Comparison of ENCODE assay signal across 8 cellular contexts in the genomic region with DNA sequence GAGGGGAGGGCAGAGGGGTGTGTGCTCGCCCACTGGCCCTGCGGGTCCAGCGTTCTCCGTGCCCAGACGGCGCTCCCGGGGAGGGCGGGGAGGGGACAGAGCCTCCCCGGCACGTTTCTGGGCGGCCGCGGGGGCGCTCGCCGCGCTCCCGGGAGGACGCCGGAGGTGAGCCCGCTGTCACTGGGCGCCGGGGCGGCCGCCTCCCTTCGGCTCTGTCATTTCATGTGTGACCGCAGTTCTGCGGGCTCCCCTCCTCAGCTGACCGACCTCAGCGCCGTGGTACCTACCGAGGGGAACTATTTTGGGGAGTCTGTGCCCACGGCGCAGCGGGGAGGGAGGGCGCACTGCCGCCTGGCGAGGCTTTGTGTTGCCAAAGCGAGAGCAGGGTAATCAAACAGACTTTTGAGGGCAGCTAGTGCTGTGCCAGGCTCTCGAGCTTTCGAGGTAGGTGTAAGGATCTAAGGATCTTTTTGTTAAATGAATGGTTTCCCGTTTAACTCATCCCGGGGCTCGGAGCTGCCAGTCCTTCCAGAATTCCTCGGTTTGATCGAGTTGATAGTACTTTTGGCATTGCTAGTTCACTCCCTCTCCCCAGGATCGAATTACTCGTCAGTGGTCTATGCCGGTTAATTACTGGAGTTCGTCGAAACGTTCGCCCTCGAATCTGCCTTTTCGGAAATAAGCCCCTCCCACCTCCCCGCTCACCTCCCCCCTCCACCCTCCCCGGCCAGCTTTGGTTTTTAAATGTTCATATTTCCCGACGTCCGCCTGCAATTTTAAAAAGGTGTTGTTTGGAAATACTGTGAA. TPM values are rescaled to one million over a fixed set of nuclear protein-coding genes. Genes with fewer than 3 reads are reported as not detected.
DNase-seq lines count a peak whose midpoint lies in the region; ATAC-seq, FAIRE-seq and TF ChIP-seq lines count a peak whose summit lies in the region.

No MANE protein-coding gene starts in this region.

- DNase-seq in Caco-2 = peak; percentile 73 to 84
- peak; percentile 20 to 62 for DNase-seq in HL-60 (ENCODE audit: low read depth in 1 of 2, low spot score in 1 of 2)
- no peak for DNase-seq in RWPE2 (ENCODE audit: low spot score)
- DNase-seq in Right ventricle myocardium superior = peak; percentile 76
- peak; percentile 40 to 85 (median 63) for DNase-seq in pancreas
- peak; percentile 85 for DNase-seq in upper lobe of right lung

- H3K27ac Mint-ChIP-seq in Caco-2 (ENCODE audit: unreplicated experiment) = peak overlapping the region; percentile 99
- H3K27ac Mint-ChIP-seq in activated naive CD8-positive, alpha-beta T cell = peak overlapping the region; percentile 96

- H3K27me3 Mint-ChIP-seq in Caco-2 (ENCODE audit: insufficient read depth, unreplicated experiment) = no peaks in the 10 kb centered on the region
- no peaks in the 10 kb centered on the region for H3K27me3 Mint-ChIP-seq in activated naive CD8-positive, alpha-beta T cell

- FAIRE-seq in pancreas (lab: Jason Lieb, UNC) = no peak

- TF ChIP-seq CTCF in Caco-2 (IDR thresholded peaks at IDR 0.05; ENCODE audit: insufficient read depth in 1 of 2, low read depth in 1 of 2, low read length in 1 of 2, severe bottlenecking in 1 of 2, unreplicated experiment in 1 of 2) (peak; percentile 14 to 16), HL-60 (IDR thresholded peaks at IDR 0.05; ENCODE audit: insufficient read depth, low read length) (no peak), RWPE2 (IDR thresholded peaks at IDR 0.05; ENCODE audit: poor library complexity, severe bottlenecking) (peak; percentile 38), pancreas (IDR thresholded peaks at IDR 0.05) (no peak), upper lobe of right lung (IDR thresholded peaks at IDR 0.05) (peak; percentile 28)

- BruUV-seq in Caco-2 (replicated peaks; lab: Mats Ljungman, UMichigan) = TSS peak; percentile 77

- CTCF ChIA-PET in Caco-2 (lab: Charles Lee) = interaction anchor here (0.6 to 2.4 kb wide), 11 partner anchors 31 to 1102 kb away, joined by 3 to 16 read pairs (median 4); no protein-coding TSS in a partner anchor

- POLR2A ChIA-PET in Caco-2 (lab: Charles Lee) = interaction anchor here (0.6 to 2.1 kb wide), 9 partner anchors 31 to 1124 kb away, joined by 3 to 12 read pairs (median 6); no protein-coding TSS in a partner anchor

- WGBS in pancreas, 2 donors = 0 to 1% methylated on average over 57 to 60 of the region's 60 CpGs

- H3K4me1 Mint-ChIP-seq in Caco-2 (ENCODE audit: low read depth, unreplicated experiment) = peaks cover 34% of the 10 kb centered on the region
- peaks cover 47% of the 10 kb centered on the region for H3K4me1 Mint-ChIP-seq in activated naive CD8-positive, alpha-beta T cell (ENCODE audit: low read depth)

- H3K27ac ChIP-seq in HL-60 (replicated peaks) (no peak overlapping the region), RWPE2 (ENCODE audit: poor library complexity, severe bottlenecking) (peak overlapping the region; percentile 96), pancreas (peak overlapping the region; percentile 88 to 99 (median 93)), upper lobe of right lung (peak overlapping the region; percentile 97)

- H3K36me3 ChIP-seq in Caco-2 (ENCODE audit: control insufficient read depth, insufficient read depth, low read length) = peaks cover 6% of the 10 kb centered on the region; the same call in 1 of the 2 replicates
- peaks cover 7% of the 10 kb centered on the region for H3K36me3 ChIP-seq in RWPE2 (ENCODE audit: low read depth)
- no peaks in the 10 kb centered on the region for H3K36me3 ChIP-seq in pancreas
- no peaks in the 10 kb centered on the region for H3K36me3 ChIP-seq in upper lobe of right lung

- no peaks in the 10 kb centered on the region for H3K9me3 Mint-ChIP-seq in Caco-2 (ENCODE audit: unreplicated experiment)
- H3K9me3 Mint-ChIP-seq in activated naive CD8-positive, alpha-beta T cell (ENCODE audit: low read depth) = no peaks in the 10 kb centered on the region

- intact Hi-C loops in Caco-2 (cut with micrococcal nuclease; ENCODE audit: unreplicated experiment) = loop anchor here (1.0 to 2.0 kb wide), 5 partner anchors 34 to 146 kb away; no protein-coding TSS in a partner anchor
- intact Hi-C loops in Right ventricle myocardium superior (cut with DNase I) = loop anchor here (10.0 kb wide), 1 partner anchor 91 kb away; no protein-coding TSS in a partner anchor
- intact Hi-C loops in pancreas (cut with DNase I) = no loop called here
- intact Hi-C loops in upper lobe of right lung (cut with DNase I) = no loop called here

- peak overlapping the region; percentile 97 for H3K4me3 ChIP-seq in Caco-2 (ENCODE audit: low read depth, low read length)
- peak overlapping the region; percentile 76 for H3K4me3 ChIP-seq in HL-60 (replicated peaks; ENCODE audit: insufficient read depth, low read length)
- H3K4me3 ChIP-seq in RWPE2 (ENCODE audit: severe bottlenecking) = peak overlapping the region; percentile 81
- H3K4me3 ChIP-seq in pancreas = peak overlapping the region; percentile 47 to 78 (median 70)
- H3K4me3 ChIP-seq in upper lobe of right lung = peak overlapping the region; percentile 89

- no peaks in the 10 kb centered on the region for H3K27me3 ChIP-seq in Caco-2 (replicated peaks; ENCODE audit: control insufficient read depth, insufficient read depth, low read length)
- peaks cover 5% of the 10 kb centered on the region for H3K27me3 ChIP-seq in HL-60 (ENCODE audit: insufficient read depth, poor library complexity, severe bottlenecking)
- H3K27me3 ChIP-seq in RWPE2 (ENCODE audit: insufficient read depth, poor library complexity, severe bottlenecking) = no peaks in the 10 kb centered on the region
- no peaks in the 10 kb centered on the region for H3K27me3 ChIP-seq in pancreas
- H3K27me3 ChIP-seq in upper lobe of right lung = no peaks in the 10 kb centered on the region

- ATAC-seq in GM19467 (IDR thresholded peaks at IDR 0.05; ENCODE audit: unreplicated experiment) (peak; percentile 44), RWPE2 (ENCODE audit: low read depth) (peak; percentile 43), Right ventricle myocardium superior (ENCODE audit: poor library complexity) (peak; percentile 76), pancreas (peak; percentile 66 to 73 (median 72)), upper lobe of right lung (peak; percentile 79)

- H3K4me1 ChIP-seq in Caco-2 (peaks cover 57% of the 10 kb centered on the region), RWPE2 (ENCODE audit: insufficient read depth, poor library complexity, severe bottlenecking) (peaks cover 28% of the 10 kb centered on the region), pancreas (peaks cover 11 to 27% (median 19%) of the 10 kb centered on the region in 3 donors), upper lobe of right lung (peaks cover 22% of the 10 kb centered on the region)

- peaks cover 80% of the 10 kb centered on the region for H3K36me3 Mint-ChIP-seq in Caco-2 (ENCODE audit: insufficient read depth, unreplicated experiment)
- peaks cover 4% of the 10 kb centered on the region for H3K36me3 Mint-ChIP-seq in activated naive CD8-positive, alpha-beta T cell

- H3K9me3 ChIP-seq in Caco-2 (no peaks in the 10 kb centered on the region), RWPE2 (ENCODE audit: severe bottlenecking) (no peaks in the 10 kb centered on the region), pancreas (no peaks in the 10 kb centered on the region), upper lobe of right lung (no peaks in the 10 kb centered on the region)

- peak overlapping the region; percentile 89 for H3K4me3 Mint-ChIP-seq in Caco-2 (ENCODE audit: unreplicated experiment)
- H3K4me3 Mint-ChIP-seq in activated naive CD8-positive, alpha-beta T cell = peak overlapping the region; percentile 93

RNA-seq across cellular contexts. Expression of a gene that starts 1.9 kb away (rescaled TPM):
- total RNA-seq in Caco-2 (2022) (168 and 169 TPM in 2 replicates), Right ventricle myocardium superior (13.2 TPM), pancreas (10 to 100 TPM in 2 of 6 donors, 1 to 10 TPM in 4; 2.6 to 13.0 (median 6.8) TPM), upper lobe of right lung (34.1 TPM)
- 1 to 10 TPM; 2.6 to 3.9 TPM for polyA plus RNA-seq in pancreas

Comparison
In these comparisons a context has a peak if more than half of its experiments do, and no peak if none do; other contexts are left out.
1. CTCF ChIP-seq: peak in Caco-2 (2 of 2), RWPE2 (single experiment) and upper lobe of right lung (single experiment); none in HL-60 (single experiment) and pancreas (0 of 4).
2. intact Hi-C loops: an anchor here in Caco-2 (1.0 to 2.0 kb wide) and Right ventricle myocardium superior (10.0 kb wide); none called in pancreas and upper lobe of right lung.
3. Peak in every context shown above with its lines, with median percentiles within 50 percentile points of each other: H3K4me3 ChIP-seq and ATAC-seq.